8 cellular contexts compared by ENCODE assay signal in the genomic region with DNA sequence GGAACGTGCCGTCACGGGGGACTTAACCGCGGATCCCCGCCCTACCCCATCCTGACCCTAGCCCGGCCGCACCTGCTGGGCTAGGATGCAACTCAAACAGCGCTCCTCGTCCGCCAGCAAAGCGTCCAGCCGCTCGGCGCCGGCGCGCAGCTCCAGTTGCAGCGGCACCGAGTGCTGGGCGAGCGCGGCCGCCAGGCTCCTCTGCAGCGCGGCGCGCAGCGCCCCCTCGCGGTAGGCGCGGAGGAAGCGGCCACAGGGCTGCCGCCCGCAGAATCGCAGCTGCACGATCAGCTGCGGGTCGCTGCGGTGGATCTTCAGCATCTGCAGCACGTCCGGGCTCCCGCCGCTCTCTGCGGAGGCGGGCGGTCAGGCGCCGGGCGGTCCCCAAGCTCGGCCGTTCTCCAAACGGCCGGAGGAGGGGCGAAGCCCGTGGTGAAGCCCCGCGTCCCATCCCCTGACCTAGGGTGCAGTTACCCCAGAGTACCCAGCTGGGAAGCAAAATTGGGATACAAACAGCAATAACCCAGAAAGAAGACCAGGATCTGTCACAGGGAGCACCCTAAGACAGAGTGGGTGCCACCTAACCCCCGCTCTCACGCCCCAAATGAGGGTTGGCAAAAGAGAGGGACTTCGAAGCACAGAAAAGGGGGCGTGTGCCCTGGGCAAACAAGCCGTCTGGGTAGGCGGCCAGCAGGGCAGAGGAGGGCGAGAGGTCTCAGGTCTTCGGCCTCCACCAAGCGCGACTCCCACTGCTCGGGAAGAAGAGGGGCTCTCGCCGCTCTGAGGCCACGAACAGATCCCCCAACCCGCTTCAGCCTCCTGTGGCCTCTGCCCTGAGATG. TPM values are rescaled to one million over a fixed set of nuclear protein-coding genes. Genes with fewer than 3 reads are reported as not detected.
DNase-seq lines count a peak whose midpoint lies in the region; ATAC-seq and TF ChIP-seq lines count a peak whose summit lies in the region.

No MANE protein-coding gene starts in this region.

- H3K27me3 ChIP-seq in HUES64 (ENCODE audit: insufficient read depth, low read length) (peaks cover 100% of the 10 kb centered on the region), neutrophil (peaks cover 60% of the 10 kb centered on the region), testis (no peaks in the 10 kb centered on the region)

- peak; percentile 15 for DNase-seq in DMS 273 treated with DMSO at 0.1 percent for 48 hours (lab: John Stamatoyannopoulos, UW)
- peak; percentile 72 to 74 for DNase-seq in SHP77 (lab: John Stamatoyannopoulos, UW)
- peak; percentile 73 for DNase-seq in activated effector memory CD4-positive, alpha-beta T cell treated with Interleukin-2 at 50 U/mL for 16 hours
- DNase-seq in foreskin fibroblast, result peak; percentile 71 to 92
- peak; percentile 80 for DNase-seq in testis

- H3K9ac ChIP-seq in HUES64 (ENCODE audit: low read depth, low read length), result no peak overlapping the region

- WGBS in HUES64, result 7% methylated on average over 74 of the region's 74 CpGs
- WGBS in testis, 2 donors, result 13 to 36% methylated on average over 15 to 53 of the region's 74 CpGs

- peak overlapping the region; percentile 45 for H3K4me3 ChIP-seq in HUES64 (ENCODE audit: low read length)
- no peak overlapping the region for H3K4me3 ChIP-seq in foreskin fibroblast (ENCODE audit: low read depth in 1 of 2, low read length in 2 of 2)
- H3K4me3 ChIP-seq in neutrophil (ENCODE audit: low read depth in 1 of 2, low read length in 1 of 2), result peak overlapping the region; percentile 34 to 58
- H3K4me3 ChIP-seq in testis, result peak overlapping the region; percentile 29 to 50

- no peaks in the 10 kb centered on the region for H3K36me3 ChIP-seq in HUES64 (ENCODE audit: insufficient read depth, low read length)
- H3K36me3 ChIP-seq in neutrophil, result peaks cover 8% of the 10 kb centered on the region
- no peaks in the 10 kb centered on the region for H3K36me3 ChIP-seq in testis (ENCODE audit: low read depth, missing control alignments)

- H3K9me3 ChIP-seq in HUES64 (ENCODE audit: insufficient read depth, low read depth, low read length), result no peaks in the 10 kb centered on the region
- H3K9me3 ChIP-seq in neutrophil, result no peaks in the 10 kb centered on the region
- H3K9me3 ChIP-seq in testis, result no peaks in the 10 kb centered on the region

- TF ChIP-seq POLR2A in testis (IDR thresholded peaks at IDR 0.05), result no peak

- H3K4me1 ChIP-seq in HUES64 (ENCODE audit: insufficient read depth, low read length), result 0 out of 2 replicates have a peak, but pooled peaks cover 6% of the 10 kb centered on the region
- peaks cover 43 to 54% of the 10 kb centered on the region in 2 experiments for H3K4me1 ChIP-seq in neutrophil (ENCODE audit: control insufficient read depth in 1 of 2, insufficient read depth in 1 of 2, low read depth in 1 of 2, low read length in 1 of 2)
- H3K4me1 ChIP-seq in testis, result peaks cover 16% of the 10 kb centered on the region

- TF ChIP-seq CTCF in foreskin fibroblast (IDR thresholded peaks at IDR 0.05; ENCODE audit: low read depth, low read length) (peak; percentile 62), neutrophil (IDR thresholded peaks at IDR 0.05) (peak; percentile 94), testis (IDR thresholded peaks at IDR 0.05) (peak; percentile 97 to 98 (median 98))

- H3K27ac ChIP-seq in HUES64 (ENCODE audit: low read depth, low read length), result no peak overlapping the region
- no peak overlapping the region for H3K27ac ChIP-seq in neutrophil
- H3K27ac ChIP-seq in testis, result no peak overlapping the region

- no peak for ATAC-seq in HG02610 (IDR thresholded peaks at IDR 0.05; ENCODE audit: unreplicated experiment)

- intact Hi-C loops in testis (cut with DNase I; ENCODE audit: low total_unique reads), result loop anchor here (5.0 kb wide), 1 partner anchor 178 kb away; no protein-coding TSS in a partner anchor

RNA-seq across cellular contexts. Expression of a gene that starts 4.2 kb away (rescaled TPM):
- 0.60 TPM for polyA plus RNA-seq in HUES64 (2013, experiment 1 of 2)
- 0.57 TPM for polyA plus RNA-seq in HUES64 (2013, experiment 2 of 2)
- total RNA-seq in testis, result 10 to 100 TPM; 15.9 to 23.9 TPM
- polyA plus RNA-seq in testis (ENCODE audit: insufficient read depth, low read depth, low replicate concordance), result 7.4 TPM

RNA-seq across cellular contexts. Expression of a gene that starts 4.2 kb away (rescaled TPM):
- not detected for polyA plus RNA-seq in HUES64 (2013, experiment 1 of 2)
- 0.63 TPM for polyA plus RNA-seq in HUES64 (2013, experiment 2 of 2)
- total RNA-seq in testis, result 10 to 100 TPM; 20.6 to 26.9 TPM
- polyA plus RNA-seq in testis (ENCODE audit: insufficient read depth, low read depth, low replicate concordance), result 3.7 TPM

RNA-seq across cellular contexts. Expression of a gene that starts 4.7 kb away (rescaled TPM):
- polyA plus RNA-seq in HUES64 (2013, experiment 1 of 2), result 2.2 TPM
- polyA plus RNA-seq in HUES64 (2013, experiment 2 of 2), result 2.9 TPM
- 10 to 100 TPM; 18.6 to 24.6 TPM for total RNA-seq in testis
- 18.0 TPM for polyA plus RNA-seq in testis (ENCODE audit: insufficient read depth, low read depth, low replicate concordance)

RNA-seq across cellular contexts. Expression of a gene that starts 9.0 kb away (rescaled TPM):
- 0.30 TPM for polyA plus RNA-seq in HUES64 (2013, experiment 1 of 2)
- polyA plus RNA-seq in HUES64 (2013, experiment 2 of 2), result not detected
- total RNA-seq in testis, result 10 to 100 TPM; 63.4 to 78.3 TPM
- 20.2 TPM for polyA plus RNA-seq in testis (ENCODE audit: insufficient read depth, low read depth, low replicate concordance)

RNA-seq across cellular contexts. Expression of a gene that starts 14.8 kb away (rescaled TPM):
- polyA plus RNA-seq in HUES64 (2013, experiment 1 of 2), result 4.3 TPM
- polyA plus RNA-seq in HUES64 (2013, experiment 2 of 2), result 5.1 TPM
- total RNA-seq in testis, result 10 to 100 TPM; 16.2 to 34.9 TPM
- 11.8 TPM for polyA plus RNA-seq in testis (ENCODE audit: insufficient read depth, low read depth, low replicate concordance)

Comparison
In these comparisons a context has a peak if more than half of its experiments do, and no peak if none do; other contexts are left out.
1. DNase-seq: peak in every context shown above with its lines; median percentile 82 in foreskin fibroblast; 80 in testis; 73 in SHP77; 73 in activated effector memory CD4-positive, alpha-beta T cell treated with Interleukin-2 at 50 U/mL for 16 hours; 15 in DMS 273 treated with DMSO at 0.1 percent for 48 hours.
2. H3K4me3 ChIP-seq: peak in HUES64 (single experiment), neutrophil (2 of 2) and testis (2 of 2); none in foreskin fibroblast (0 of 2).
3. Peak in every context shown above with its lines, with median percentiles within 50 percentile points of each other: CTCF ChIP-seq.